In the genomic region with DNA sequence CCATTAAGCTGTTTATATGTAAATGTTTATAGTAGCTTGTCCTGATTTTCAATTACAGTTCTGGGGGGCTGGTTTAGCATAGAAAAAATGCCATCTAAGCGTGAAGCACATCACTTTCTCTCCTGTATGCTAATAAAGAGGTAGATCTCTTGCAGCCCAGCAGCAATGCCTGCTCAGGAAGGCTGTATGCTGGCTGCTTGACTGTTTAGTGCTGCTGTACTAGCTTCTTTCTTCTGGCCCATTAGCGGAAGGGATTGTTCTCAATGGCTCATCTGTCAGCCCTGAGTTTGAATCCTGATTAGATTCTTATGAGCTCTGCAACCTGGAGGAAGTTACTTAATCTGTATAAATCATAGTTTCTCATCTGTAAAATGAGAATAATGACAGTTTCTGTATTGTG, we compare ENCODE assay signal across 29 cellular contexts.
"Had no signal": no experiment of that assay in that cellular context is flagged by ENCODE, and none has a peak within 500 bp of the region (broad histone marks: within the 10 kb centered on the region; RNA-seq: fewer than 3 reads in every experiment).

No MANE protein-coding gene starts in this region.

- H3K4me1 Mint-ChIP-seq: activated B cell treated with CpG ODN at 0.5 μM for 24 hours; activated CD4-positive, alpha-beta memory T cell treated with anti-CD3 and anti-CD28 coated beads, Interleukin-2, amount 10 ng/mL, durations not matched to agents 7 days and 5 days; activated CD4-positive, alpha-beta T cell treated with anti-CD3 and anti-CD28 coated beads for 36 hours; activated CD4-positive, alpha-beta T cell treated with anti-CD3 and anti-CD28 coated beads, Interleukin-2, amount 10 ng/mL, durations not matched to agents 7 days and 5 days; activated T-helper 17 cell treated with anti-CD3 and anti-CD28 coated beads, Interleukin-2, amount 50 U/mL, for 72 hours; central memory CD8-positive, alpha-beta T cell had no signal

- H3K4me3 ChIP-seq: coronary artery, dorsolateral prefrontal cortex had no signal

- H3K27ac ChIP-seq: brain microvascular endothelial cell, coronary artery, dorsolateral prefrontal cortex, VCaP had no signal

- ATAC-seq: activated CD4-positive, alpha-beta T cell treated with anti-CD3 and anti-CD28 coated beads for 36 hours; activated CD4-positive, CD25-positive, alpha-beta regulatory T cell treated with anti-CD3 and anti-CD28 coated beads, Interleukin-2, amount 50 U/mL, for 24 hours; activated T-helper 17 cell treated with anti-CD3 and anti-CD28 coated beads, Interleukin-2, amount 50 U/mL, for 72 hours; esophagus mucosa had no signal

- DNase-seq: activated B cell treated with CpG ODN at 0.5 μM for 24 hours; activated CD4-positive, alpha-beta memory T cell treated with anti-CD3 and anti-CD28 coated beads, Interleukin-2, amount 10 ng/mL, durations not matched to agents 7 days and 5 days; activated CD4-positive, alpha-beta T cell treated with anti-CD3 and anti-CD28 coated beads for 36 hours; activated CD4-positive, alpha-beta T cell treated with anti-CD3 and anti-CD28 coated beads, Interleukin-2, amount 10 ng/mL, durations not matched to agents 7 days and 5 days; activated CD4-positive, alpha-beta T cell treated with anti-CD3 and anti-CD28 coated beads, Interleukin-2, amount 50 U/mL, for 4 hours; activated CD8-positive, alpha-beta memory T cell treated with anti-CD3 and anti-CD28 coated beads, Interleukin-2, amount 50 U/mL, for 48 hours; activated effector memory CD4-positive, alpha-beta T cell treated with Interleukin-2 at 50 U/mL for 16 hours; activated gamma-delta T cell treated with Interleukin-2 at 50 U/mL for 16 hours; activated naive CD4-positive, alpha-beta T cell treated with anti-CD3 and anti-CD28 coated beads, Interleukin-2, amount 50 U/mL, for 16 hours; activated naive CD4-positive, alpha-beta T cell treated with Interleukin-2 at 50 U/mL for 16 hours; activated T-cell treated with anti-CD3 and anti-CD28 coated beads for 4 hours; activated T-cell treated with anti-CD3 and anti-CD28 coated beads, Interleukin-2, amount 50 U/mL, for 24 hours; amniotic stem cell; anterior cingulate cortex; brain microvascular endothelial cell; dorsolateral prefrontal cortex; effector memory CD4-positive, alpha-beta T cell; endodermal cell; foreskin fibroblast; head of caudate nucleus; T-helper 2 cell had no signal

- H3K27ac Mint-ChIP-seq: activated B cell treated with CpG ODN at 0.5 μM for 24 hours; activated CD4-positive, alpha-beta memory T cell treated with anti-CD3 and anti-CD28 coated beads, Interleukin-2, amount 10 ng/mL, durations not matched to agents 7 days and 5 days; activated CD4-positive, alpha-beta T cell treated with anti-CD3 and anti-CD28 coated beads for 36 hours; activated CD4-positive, alpha-beta T cell treated with anti-CD3 and anti-CD28 coated beads, Interleukin-2, amount 10 ng/mL, durations not matched to agents 7 days and 5 days; activated naive CD8-positive, alpha-beta T cell; activated T-cell treated with anti-CD3 and anti-CD28 coated beads, Interleukin-2, amount 50 U/mL, for 24 hours; activated T-helper 17 cell treated with anti-CD3 and anti-CD28 coated beads, Interleukin-2, amount 50 U/mL, for 72 hours; dendritic cell treated with granulocyte-macrophage colony-stimulating factor and Interleukin-4, amounts not matched to agents 40 ng/mL and 50 ng/mL, for 4 days had no signal

- H3K9me3 Mint-ChIP-seq: activated B cell treated with CpG ODN at 0.5 μM for 24 hours; activated CD4-positive, alpha-beta memory T cell treated with anti-CD3 and anti-CD28 coated beads, Interleukin-2, amount 10 ng/mL, durations not matched to agents 7 days and 5 days; activated CD4-positive, alpha-beta T cell treated with anti-CD3 and anti-CD28 coated beads, Interleukin-2, amount 10 ng/mL, durations not matched to agents 7 days and 5 days; activated T-helper 17 cell treated with anti-CD3 and anti-CD28 coated beads, Interleukin-2, amount 50 U/mL, for 72 hours; central memory CD8-positive, alpha-beta T cell; dendritic cell treated with granulocyte-macrophage colony-stimulating factor and Interleukin-4, amounts not matched to agents 40 ng/mL and 50 ng/mL, for 4 days; endodermal cell had no signal

- H3K4me3 Mint-ChIP-seq: activated B cell treated with CpG ODN at 0.5 μM for 24 hours; activated CD4-positive, alpha-beta memory T cell treated with anti-CD3 and anti-CD28 coated beads, Interleukin-2, amount 10 ng/mL, durations not matched to agents 7 days and 5 days; activated CD4-positive, alpha-beta T cell treated with anti-CD3 and anti-CD28 coated beads for 36 hours; activated CD4-positive, alpha-beta T cell treated with anti-CD3 and anti-CD28 coated beads, Interleukin-2, amount 10 ng/mL, durations not matched to agents 7 days and 5 days; activated naive CD8-positive, alpha-beta T cell; activated T-cell treated with anti-CD3 and anti-CD28 coated beads, Interleukin-2, amount 50 U/mL, for 24 hours; activated T-helper 17 cell treated with anti-CD3 and anti-CD28 coated beads, Interleukin-2, amount 50 U/mL, for 72 hours; central memory CD8-positive, alpha-beta T cell; dendritic cell treated with granulocyte-macrophage colony-stimulating factor and Interleukin-4, amounts not matched to agents 40 ng/mL and 50 ng/mL, for 4 days; endodermal cell had no signal

- H3K27me3 ChIP-seq: brain microvascular endothelial cell, dorsolateral prefrontal cortex had no signal

- H3K27me3 Mint-ChIP-seq: activated B cell treated with CpG ODN at 0.5 μM for 24 hours; activated CD4-positive, alpha-beta memory T cell treated with anti-CD3 and anti-CD28 coated beads, Interleukin-2, amount 10 ng/mL, durations not matched to agents 7 days and 5 days; activated naive CD8-positive, alpha-beta T cell; activated T-cell treated with anti-CD3 and anti-CD28 coated beads, Interleukin-2, amount 50 U/mL, for 24 hours; activated T-helper 17 cell treated with anti-CD3 and anti-CD28 coated beads, Interleukin-2, amount 50 U/mL, for 72 hours; dendritic cell treated with granulocyte-macrophage colony-stimulating factor and Interleukin-4, amounts not matched to agents 40 ng/mL and 50 ng/mL, for 4 days had no signal

- H3K36me3 ChIP-seq: brain microvascular endothelial cell had no signal

- H3K36me3 Mint-ChIP-seq: activated naive CD8-positive, alpha-beta T cell had no signal
